28 cellular contexts compared by ENCODE assay signal in the genomic region with DNA sequence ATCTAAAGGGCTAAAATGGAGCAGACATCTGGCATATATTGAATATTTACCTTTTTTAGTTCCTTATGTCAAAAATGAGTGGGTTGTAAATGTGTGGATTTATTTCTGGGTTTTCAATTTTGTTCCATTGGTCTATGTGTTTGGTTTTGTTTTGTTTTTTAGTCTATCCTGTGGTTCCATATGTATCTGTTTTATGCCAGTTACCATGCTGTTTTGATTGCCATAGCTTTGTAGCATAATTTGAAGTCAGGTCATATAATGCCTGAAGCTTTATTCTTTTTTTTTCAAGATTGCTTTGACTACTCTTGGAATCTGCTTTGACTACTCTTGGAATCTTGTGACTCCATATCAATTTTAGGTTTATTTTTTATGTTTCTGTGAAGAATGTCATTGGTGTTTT.
"Had no signal": no experiment of that assay in that cellular context is flagged by ENCODE, and none has a peak within 500 bp of the region (broad histone marks: within the 10 kb centered on the region; RNA-seq: fewer than 3 reads in every experiment).

No MANE protein-coding gene starts in this region.

- H3K4me3 Mint-ChIP-seq: stimulated activated effector memory CD8-positive, alpha-beta T cell treated with anti-CD3 and anti-CD28 coated beads, Interleukin-12 subunit alpha, Interleukin-12 subunit beta, amount 100 ng/mL, for 72 hours; stimulated activated memory B cell treated with anti-CD40 and anti-IgM and Interleukin-4, amounts not matched to agents 10 μg/mL and 1 μg/mL and 100 μg/mL, for 72 hours; stimulated activated naive B cell treated with anti-CD40 and anti-IgM and Interleukin-4, amounts not matched to agents 10 μg/mL and 1 μg/mL and 100 μg/mL, for 72 hours; stimulated activated naive CD8-positive, alpha-beta T cell treated with anti-CD3 and anti-CD28 coated beads, Interleukin-15, amount 100 ng/mL, for 72 hours; stimulated activated naive CD8-positive, alpha-beta T cell treated with anti-CD3 and anti-CD28 coated beads, Interleukin-15, Interleukin-2, amounts not matched to agents 100 ng/mL and 50 ng/mL, for 24 hours; type B pancreatic cell had no signal

- H3K27me3 ChIP-seq: stomach, suprapubic skin, testis, thyroid gland, tibial artery, tibial nerve, transverse colon, upper lobe of left lung, upper lobe of right lung, uterus had no signal

- H3K4me1 Mint-ChIP-seq: stimulated activated effector memory CD8-positive, alpha-beta T cell treated with anti-CD3 and anti-CD28 coated beads, Interleukin-12 subunit alpha, Interleukin-12 subunit beta, amount 100 ng/mL, for 72 hours; stimulated activated memory B cell treated with anti-CD40 and anti-IgM and Interleukin-4, amounts not matched to agents 10 μg/mL and 1 μg/mL and 100 μg/mL, for 72 hours; stimulated activated naive B cell treated with anti-CD40 and anti-IgM and Interleukin-4, amounts not matched to agents 10 μg/mL and 1 μg/mL and 100 μg/mL, for 72 hours; stimulated activated naive CD8-positive, alpha-beta T cell treated with anti-CD3 and anti-CD28 coated beads, Interleukin-15, amount 100 ng/mL, for 72 hours had no signal

- H3K4me1 ChIP-seq: suprapubic skin, testis, thyroid gland, tibial artery, tibial nerve, upper lobe of left lung, upper lobe of right lung, uterus had no signal

- H3K36me3 ChIP-seq: suprapubic skin, thoracic aorta, thyroid gland, transverse colon, upper lobe of left lung, upper lobe of right lung, uterus had no signal

- H3K36me3 Mint-ChIP-seq: stimulated activated effector memory CD8-positive, alpha-beta T cell treated with anti-CD3 and anti-CD28 coated beads, Interleukin-12 subunit alpha, Interleukin-12 subunit beta, amount 100 ng/mL, for 72 hours; stimulated activated memory B cell treated with anti-CD40 and anti-IgM and Interleukin-4, amounts not matched to agents 10 μg/mL and 1 μg/mL and 100 μg/mL, for 72 hours; stimulated activated naive B cell treated with anti-CD40 and anti-IgM and Interleukin-4, amounts not matched to agents 10 μg/mL and 1 μg/mL and 100 μg/mL, for 72 hours had no signal

- H3K9me3 ChIP-seq: testis, thoracic aorta, thyroid gland, transverse colon, upper lobe of left lung, upper lobe of right lung had no signal

- DNase-seq: stimulated activated CD4-positive, alpha-beta T cell treated with anti-CD3 and anti-CD28 coated beads, Interleukin-2, amount 100 ng/mL, for 48 hours; stimulated activated CD4-positive, alpha-beta T cell treated with anti-CD3 and anti-CD28 coated beads, Interleukin-4, amount 100 ng/mL, for 1 hour; stimulated activated CD4-positive, alpha-beta T cell treated with anti-CD3 and anti-CD28 coated beads, Interleukin-4, amount 100 ng/mL, for 24 hours; stimulated activated CD4-positive, alpha-beta T cell treated with anti-CD3 and anti-CD28 coated beads, Interleukin-4, amount 100 ng/mL, for 4 hours; stimulated activated CD8-positive, alpha-beta memory T cell treated with anti-CD3 and anti-CD28 coated beads, Interleukin-4, amount 100 ng/mL, for 48 hours; stimulated activated naive B cell treated with anti-CD40 and anti-IgM and Interleukin-4, amounts not matched to agents 10 μg/mL and 1 μg/mL and 100 μg/mL, for 72 hours; stimulated activated naive CD4-positive, alpha-beta T cell; stimulated activated naive CD4-positive, alpha-beta T cell treated with Interleukin-2 at 50 U/mL for 16 hours; stimulated activated naive CD8-positive, alpha-beta T cell treated with anti-CD3 and anti-CD28 coated beads, Interleukin-15, amount 100 ng/mL, for 72 hours; stimulated activated naive CD8-positive, alpha-beta T cell treated with anti-CD3 and anti-CD28 coated beads, Interleukin-15, Interleukin-2, amounts not matched to agents 100 U/mL and 50 U/mL, for 24 hours; stomach; substantia nigra; testis; thyroid gland; tibial artery; transverse colon; trophoblast cell; upper lobe of left lung; upper lobe of right lung; uterus had no signal

- H3K27me3 Mint-ChIP-seq: stimulated activated memory B cell treated with anti-CD40 and anti-IgM and Interleukin-4, amounts not matched to agents 10 μg/mL and 1 μg/mL and 100 μg/mL, for 72 hours; stimulated activated naive B cell treated with anti-CD40 and anti-IgM and Interleukin-4, amounts not matched to agents 10 μg/mL and 1 μg/mL and 100 μg/mL, for 72 hours; stimulated activated naive CD8-positive, alpha-beta T cell treated with anti-CD3 and anti-CD28 coated beads, Interleukin-15, amount 100 ng/mL, for 72 hours; stimulated activated naive CD8-positive, alpha-beta T cell treated with anti-CD3 and anti-CD28 coated beads, Interleukin-15, Interleukin-2, amounts not matched to agents 100 ng/mL and 50 ng/mL, for 24 hours; type B pancreatic cell had no signal

- FAIRE-seq: urothelium cell line had no signal

- H3K27ac Mint-ChIP-seq: stimulated activated effector memory CD8-positive, alpha-beta T cell treated with anti-CD3 and anti-CD28 coated beads, Interleukin-12 subunit alpha, Interleukin-12 subunit beta, amount 100 ng/mL, for 72 hours; stimulated activated memory B cell treated with anti-CD40 and anti-IgM and Interleukin-4, amounts not matched to agents 10 μg/mL and 1 μg/mL and 100 μg/mL, for 72 hours; stimulated activated naive B cell treated with anti-CD40 and anti-IgM and Interleukin-4, amounts not matched to agents 10 μg/mL and 1 μg/mL and 100 μg/mL, for 72 hours; stimulated activated naive CD8-positive, alpha-beta T cell treated with anti-CD3 and anti-CD28 coated beads, Interleukin-15, amount 100 ng/mL, for 72 hours; stimulated activated naive CD8-positive, alpha-beta T cell treated with anti-CD3 and anti-CD28 coated beads, Interleukin-15, Interleukin-2, amounts not matched to agents 100 ng/mL and 50 ng/mL, for 24 hours; type B pancreatic cell had no signal

- H3K4me3 ChIP-seq: stomach, suprapubic skin, testis, thoracic aorta, thyroid gland, tibial artery, tibial nerve, transverse colon, upper lobe of left lung, upper lobe of right lung, uterus had no signal

- H3K27ac ChIP-seq: stomach, suprapubic skin, testis, thoracic aorta, thyroid gland, tibial artery, tibial nerve, transverse colon, upper lobe of left lung, upper lobe of right lung, uterus had no signal

- ATAC-seq: stimulated activated effector memory CD8-positive, alpha-beta T cell treated with anti-CD3 and anti-CD28 coated beads, Interleukin-12 subunit alpha, Interleukin-12 subunit beta, amount 100 ng/mL, for 72 hours; stimulated activated memory B cell treated with anti-CD40 and anti-IgM and Interleukin-4, amounts not matched to agents 10 μg/mL and 1 μg/mL and 100 μg/mL, for 72 hours; stimulated activated naive B cell treated with anti-CD40 and anti-IgM and Interleukin-4, amounts not matched to agents 10 μg/mL and 1 μg/mL and 100 μg/mL, for 72 hours; stimulated activated naive CD8-positive, alpha-beta T cell treated with anti-CD3 and anti-CD28 coated beads, Interleukin-15, amount 100 ng/mL, for 72 hours; stimulated activated naive CD8-positive, alpha-beta T cell treated with anti-CD3 and anti-CD28 coated beads, Interleukin-15, Interleukin-2, amounts not matched to agents 100 U/mL and 50 U/mL, for 24 hours; upper lobe of right lung had no signal
